ENCODE assay signal across 2 cellular contexts in genomic region chr7:66933469-66933868, GRCh38.
TF ChIP-seq lines count a peak whose summit lies in the region.

No MANE protein-coding gene starts in this region.

TF ChIP-seq in GM23338, 12 proteins besides CTCF, POLR2A, EP300 and RAD21:
- no peak for TF ChIP-seq STAT1 (IDR thresholded peaks at IDR 0.05; ENCODE audit: unreplicated experiment)
- TF ChIP-seq JUNB (IDR thresholded peaks at IDR 0.05; ENCODE audit: unreplicated experiment), result no peak
- TF ChIP-seq ZNF114 (CRISPR knock-in tag; IDR thresholded peaks at IDR 0.05), result no peak
- TF ChIP-seq POLR2AphosphoS5 (IDR thresholded peaks at IDR 0.05; ENCODE audit: low read depth), result no peak
- no peak for TF ChIP-seq ZNF462 (CRISPR knock-in tag; IDR thresholded peaks at IDR 0.05)
- TF ChIP-seq CREB1 (CRISPR knock-in tag; IDR thresholded peaks at IDR 0.05; ENCODE audit: low read depth), result no peak
- no peak for TF ChIP-seq NANOG (IDR thresholded peaks at IDR 0.05; ENCODE audit: borderline replicate concordance)
- no peak for TF ChIP-seq ETS1 (IDR thresholded peaks at IDR 0.05)
- TF ChIP-seq EZH2 (IDR thresholded peaks at IDR 0.05; ENCODE audit: low read depth, unreplicated experiment), result no peak
- no peak for TF ChIP-seq EZH2phosphoT487 (IDR thresholded peaks at IDR 0.05; ENCODE audit: unreplicated experiment)
- TF ChIP-seq ZNF331 (CRISPR knock-in tag; IDR thresholded peaks at IDR 0.05; ENCODE audit: low read depth), result no peak
- TF ChIP-seq REST (IDR thresholded peaks at IDR 0.05; ENCODE audit: unreplicated experiment), result no peak
TF ChIP-seq in GM23338: peak in this region for 0.

TF ChIP-seq in K562, 482 proteins besides CTCF, POLR2A, EP300 and RAD21:
- no peak for TF ChIP-seq ELK3 (CRISPR knock-in tag; IDR thresholded peaks at IDR 0.05)
- no peak for TF ChIP-seq ATF1 (CRISPR knock-in tag; IDR thresholded peaks at IDR 0.05)
- TF ChIP-seq ATF1 (tag; IDR thresholded peaks at IDR 0.05), result 0 out of 2 replicates have a peak, but pooled peaks have one; percentile 2
- TF ChIP-seq MNT (conservative IDR thresholded peaks at IDR 0.05), result 0 out of 4 replicates have a peak, but pooled peaks of 1 of the 2 experiments have one; percentile 12
- TF ChIP-seq HMBOX1 (IDR thresholded peaks at IDR 0.05), result peak; percentile 57; the same call in 1 of the 2 replicates
- TF ChIP-seq GATA2 (CRISPR knock-in tag; IDR thresholded peaks at IDR 0.05), result peak; percentile 57; the same call in 1 of the 2 replicates
- TF ChIP-seq HCFC1 (IDR thresholded peaks at IDR 0.05; ENCODE audit: low read depth, low read length), result no peak
- TF ChIP-seq ZFPM2 (CRISPR knock-in tag; IDR thresholded peaks at IDR 0.05), result no peak
- TF ChIP-seq HDAC6 (IDR thresholded peaks at IDR 0.05; ENCODE audit: low read depth, low read length), result no peak
- TF ChIP-seq FOXK2 (conservative IDR thresholded peaks at IDR 0.05 in 1 of 2, IDR thresholded peaks at IDR 0.05 in 1 of 2; ENCODE audit: low read depth in 2 of 2), result 0 out of 4 replicates have a peak, but pooled peaks of 1 of the 2 experiments have one; percentile 46
- no peak for TF ChIP-seq SP2 (IDR thresholded peaks at IDR 0.05; ENCODE audit: extremely low read depth, low read depth, low read length, poor library complexity, severe bottlenecking)
- peak; percentile 44; the same call in 1 of the 2 replicates for TF ChIP-seq BHLHE40 (IDR thresholded peaks at IDR 0.05; ENCODE audit: low read length)
- TF ChIP-seq SUPT5H (IDR thresholded peaks at IDR 0.05), result no peak
